9 cellular contexts compared by ENCODE assay signal in the genomic region with DNA sequence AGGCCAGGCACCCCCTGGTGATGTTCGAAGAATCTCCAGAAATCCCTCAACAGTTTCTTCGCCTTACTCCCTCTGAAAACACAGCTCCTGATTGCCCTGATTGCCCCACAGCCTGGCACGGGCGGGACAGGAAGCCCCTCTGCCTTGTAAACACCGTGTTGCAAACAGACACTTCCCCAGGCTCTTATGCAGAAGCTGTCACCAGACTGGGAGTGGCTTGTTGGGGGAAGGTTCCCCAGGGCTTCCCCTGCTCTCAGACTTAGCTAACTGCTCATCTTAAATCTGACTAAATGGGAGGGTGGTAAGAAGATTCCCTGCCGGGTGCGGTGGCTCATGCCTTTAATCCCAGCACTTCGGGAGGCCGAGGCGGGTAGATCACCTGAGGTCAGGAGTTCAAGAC. TPM values are rescaled to one million over a fixed set of nuclear protein-coding genes. Genes with fewer than 3 reads are reported as not detected.
DNase-seq lines count a peak whose midpoint lies in the region; ATAC-seq and TF ChIP-seq lines count a peak whose summit lies in the region.
"Had no signal": no experiment of that assay in that cellular context is flagged by ENCODE, and none has a peak within 500 bp of the region (broad histone marks: within the 10 kb centered on the region; RNA-seq: fewer than 3 reads in every experiment).

No MANE protein-coding gene starts in this region.

- peaks cover 2% of the 10 kb centered on the region for H3K9me3 Mint-ChIP-seq in CD8-positive, alpha-beta T cell
- peaks cover 20% of the 10 kb centered on the region for H3K9me3 Mint-ChIP-seq in activated CD4-positive, alpha-beta memory T cell treated with anti-CD3 and anti-CD28 coated beads, Interleukin-2, amount 10 ng/mL, durations not matched to agents 7 days and 5 days

- H3K27ac Mint-ChIP-seq in CD8-positive, alpha-beta T cell: peak overlapping the region; percentile 99
- H3K27ac Mint-ChIP-seq in activated CD4-positive, alpha-beta memory T cell treated with anti-CD3 and anti-CD28 coated beads, Interleukin-2, amount 10 ng/mL, durations not matched to agents 7 days and 5 days: peak overlapping the region; percentile 73

- peaks cover 69% of the 10 kb centered on the region for H3K36me3 Mint-ChIP-seq in CD8-positive, alpha-beta T cell
- peaks cover 79% of the 10 kb centered on the region for H3K36me3 Mint-ChIP-seq in activated CD4-positive, alpha-beta memory T cell treated with anti-CD3 and anti-CD28 coated beads, Interleukin-2, amount 10 ng/mL, durations not matched to agents 7 days and 5 days (ENCODE audit: low read depth)

- H3K4me1 ChIP-seq in CD8-positive, alpha-beta T cell (ENCODE audit: insufficient read depth, low read length): peaks cover 89% of the 10 kb centered on the region
- peaks cover 0 to 96% (median 0%) of the 10 kb centered on the region in 12 donors for H3K4me1 ChIP-seq in heart left ventricle

- ATAC-seq in CD8-positive, alpha-beta T cell: peak; percentile 92
- ATAC-seq in HG03439 (IDR thresholded peaks at IDR 0.05; ENCODE audit: unreplicated experiment) (peak; percentile 44), heart left ventricle (peak; percentile 41 to 91 (median 85))

- intact Hi-C loops in CD8-positive, alpha-beta T cell (cut with DNase I, micrococcal nuclease): loop anchor here (1.0 to 2.0 kb wide), 6 partner anchors 9 to 571 kb away; partner anchors contain the start of genes PIK3R5 (in 1 of the 2) and RPL26 (in 1 of the 2)
- intact Hi-C loops in heart left ventricle (cut with DNase I): no loop called here

- peak overlapping the region; percentile 40 for H3K27ac ChIP-seq in CD8-positive, alpha-beta T cell (ENCODE audit: low read depth, low read length)
- peak overlapping the region in 4 of 12 donors; percentile 24 to 89 (median 40) for H3K27ac ChIP-seq in heart left ventricle
- H3K27ac ChIP-seq: SK-N-MC had no signal

- H3K27me3 ChIP-seq in CD8-positive, alpha-beta T cell (ENCODE audit: insufficient read depth, low read length): no peaks in the 10 kb centered on the region
- peaks cover 0 to 23% (median 0%) of the 10 kb centered on the region in 9 donors for H3K27me3 ChIP-seq in heart left ventricle

- peaks cover 97% of the 10 kb centered on the region for H3K4me1 Mint-ChIP-seq in CD8-positive, alpha-beta T cell (ENCODE audit: low read depth)
- peaks cover 97% of the 10 kb centered on the region for H3K4me1 Mint-ChIP-seq in activated CD4-positive, alpha-beta memory T cell treated with anti-CD3 and anti-CD28 coated beads, Interleukin-2, amount 10 ng/mL, durations not matched to agents 7 days and 5 days

- CTCF ChIA-PET in CD8-positive, alpha-beta T cell (lab: Charles Lee): interaction anchor here (0.7 to 3.3 kb wide), 4 partner anchors 10 to 58 kb away, joined by 3 to 25 read pairs (median 10); no protein-coding TSS in a partner anchor
- CTCF ChIA-PET in activated CD4-positive, alpha-beta memory T cell treated with anti-CD3 and anti-CD28 coated beads, Interleukin-2, amount 10 ng/mL, durations not matched to agents 7 days and 5 days (lab: Charles Lee): interaction anchor here (0.8 to 1.6 kb wide), 7 partner anchors 8 to 577 kb away, joined by 3 to 7 read pairs (median 3); no protein-coding TSS in a partner anchor

- H3K4me3 ChIP-seq in CD8-positive, alpha-beta T cell (ENCODE audit: low read depth, low read length): no peak overlapping the region
- H3K4me3 ChIP-seq in heart left ventricle: no peak overlapping the region
- H3K4me3 ChIP-seq: SK-N-MC had no signal

- peak; percentile 67 to 90 (median 81) for DNase-seq in CD8-positive, alpha-beta T cell
- DNase-seq in activated CD4-positive, alpha-beta memory T cell treated with anti-CD3 and anti-CD28 coated beads, Interleukin-2, amount 10 ng/mL, durations not matched to agents 7 days and 5 days: peak; percentile 78
- DNase-seq in heart left ventricle (peak; percentile 58 to 80 (median 77)), COR-L47 (lab: John Stamatoyannopoulos, UW) (no peak), NCI-H1436 treated with DMSO at 0.1 percent for 48 hours (lab: John Stamatoyannopoulos, UW) (no peak), GM19238 (ENCODE audit: insufficient read length, low spot score) (no peak)
- peak; percentile 61 for DNase-seq in stimulated activated CD8-positive, alpha-beta memory T cell treated with anti-CD3 and anti-CD28 coated beads, Interleukin-12 subunit alpha, Interleukin-12 subunit beta, amount 100 ng/mL, for 4 hours (ENCODE audit: low read depth)

- no peaks in the 10 kb centered on the region for H3K27me3 Mint-ChIP-seq in CD8-positive, alpha-beta T cell (ENCODE audit: low read depth)
- H3K27me3 Mint-ChIP-seq in activated CD4-positive, alpha-beta memory T cell treated with anti-CD3 and anti-CD28 coated beads, Interleukin-2, amount 10 ng/mL, durations not matched to agents 7 days and 5 days: no peaks in the 10 kb centered on the region

- no peak for TF ChIP-seq POLR2A in heart left ventricle (IDR thresholded peaks at IDR 0.05)

- H3K4me3 Mint-ChIP-seq in CD8-positive, alpha-beta T cell: peak overlapping the region; percentile 83
- peak overlapping the region; percentile 36 for H3K4me3 Mint-ChIP-seq in activated CD4-positive, alpha-beta memory T cell treated with anti-CD3 and anti-CD28 coated beads, Interleukin-2, amount 10 ng/mL, durations not matched to agents 7 days and 5 days

- 26 to 37% (median 29%) methylated on average over 10 of the region's 10 CpGs for WGBS in heart left ventricle, 4 donors

- no peak for TF ChIP-seq CTCF in CD8-positive, alpha-beta T cell (IDR thresholded peaks at IDR 0.05)
- no peak for TF ChIP-seq CTCF in heart left ventricle (IDR thresholded peaks at IDR 0.05)

- peaks cover 7% of the 10 kb centered on the region for H3K36me3 ChIP-seq in CD8-positive, alpha-beta T cell (ENCODE audit: insufficient read depth, low read length)
- peaks cover 0 to 8% (median 0%) of the 10 kb centered on the region in 9 donors for H3K36me3 ChIP-seq in heart left ventricle

- no peaks in the 10 kb centered on the region for H3K9me3 ChIP-seq in CD8-positive, alpha-beta T cell (ENCODE audit: low read length)
- H3K9me3 ChIP-seq in heart left ventricle: peaks cover 0 to 6% (median 0%) of the 10 kb centered on the region in 12 donors

- POLR2A ChIA-PET in CD8-positive, alpha-beta T cell (lab: Charles Lee): interaction anchor here (0.8 to 4.3 kb wide), 9 partner anchors 10 to 519 kb away, joined by 3 to 61 read pairs (median 6); partner anchors contain the start of genes NDEL1 and PIK3R5
- POLR2A ChIA-PET in activated CD4-positive, alpha-beta memory T cell treated with anti-CD3 and anti-CD28 coated beads, Interleukin-2, amount 10 ng/mL, durations not matched to agents 7 days and 5 days (lab: Charles Lee): interaction anchor here (1.0 to 7.1 kb wide), 5 partner anchors 11 to 55 kb away, joined by 3 to 64 read pairs (median 12); partner anchors contain the start of gene PIK3R5

RNA-seq across cellular contexts. Expression of gene PIK3R5, which starts 11.2 kb away (rescaled TPM):
- 100 to 1,000 TPM; 154 to 155 TPM for total RNA-seq in CD8-positive, alpha-beta T cell
- 10 to 100 TPM; 50.3 to 52.7 TPM for total RNA-seq in activated CD4-positive, alpha-beta memory T cell treated with anti-CD3 and anti-CD28 coated beads, Interleukin-2, amount 10 ng/mL, durations not matched to agents 7 days and 5 days
- total RNA-seq in heart left ventricle: 10 to 100 TPM in 1 of 9 donors, 1 to 10 TPM in 8; 1.5 to 21.6 (median 2.9) TPM
- polyA plus RNA-seq in heart left ventricle: 1 to 10 TPM; 1.4 to 1.9 TPM

Comparison
In these comparisons a context has a peak if more than half of its experiments do, and no peak if none do; other contexts are left out.
1. DNase-seq: peak in CD8-positive, alpha-beta T cell (7 of 7), activated CD4-positive, alpha-beta memory T cell treated with anti-CD3 and anti-CD28 coated beads, Interleukin-2, amount 10 ng/mL, durations not matched to agents 7 days and 5 days (single experiment), heart left ventricle (5 of 5) and stimulated activated CD8-positive, alpha-beta memory T cell treated with anti-CD3 and anti-CD28 coated beads, Interleukin-12 subunit alpha, Interleukin-12 subunit beta, amount 100 ng/mL, for 4 hours (single experiment); none in COR-L47 (single experiment), NCI-H1436 treated with DMSO at 0.1 percent for 48 hours (single experiment) and GM19238 (single experiment).
2. intact Hi-C loops: an anchor here in CD8-positive, alpha-beta T cell (1.0 to 2.0 kb wide); none called in heart left ventricle.
3. Peak in every context shown above with its lines, with median percentiles within 50 percentile points of each other: ATAC-seq.